In the genomic region with DNA sequence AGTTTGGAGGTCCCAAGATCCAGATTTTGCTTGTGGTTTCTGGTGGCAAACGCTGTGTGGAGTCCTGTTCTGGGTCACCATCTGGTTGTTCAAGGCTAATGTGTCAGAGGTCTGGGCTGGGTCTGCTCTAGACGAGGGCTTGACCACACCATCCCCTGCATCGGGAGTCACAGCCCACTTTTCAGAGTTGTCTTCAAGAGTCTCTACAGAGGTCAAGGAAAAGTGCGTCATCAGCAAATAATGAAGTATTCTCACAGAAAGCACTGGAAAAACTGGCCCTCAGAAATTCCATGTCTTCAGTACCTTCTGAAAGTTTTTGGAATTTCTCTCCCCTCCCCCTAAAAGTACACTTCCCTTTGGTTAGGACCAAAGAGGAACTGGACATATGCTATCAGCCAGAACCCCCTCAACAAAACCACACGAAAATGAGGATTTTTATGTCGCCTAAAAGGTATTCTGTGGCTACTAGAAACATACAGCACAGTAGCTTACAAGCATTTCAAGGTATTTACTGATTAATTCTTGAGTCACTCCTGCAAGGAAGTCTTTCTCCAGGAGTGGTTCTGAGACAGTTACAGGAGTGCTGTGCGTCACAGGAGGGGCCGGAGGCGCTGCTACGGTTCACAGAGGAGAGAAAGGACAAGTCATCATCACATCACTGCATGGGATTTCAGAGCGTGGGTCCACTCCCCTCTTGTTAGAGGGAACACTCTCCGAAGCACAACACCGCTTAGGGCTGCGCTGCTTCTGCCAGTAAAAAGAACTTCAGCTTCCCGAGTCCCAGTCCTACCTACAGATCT, we compare ENCODE assay signal across 10 cellular contexts. TPM values are rescaled to one million over a fixed set of nuclear protein-coding genes. Genes with fewer than 3 reads are reported as not detected.
DNase-seq lines count a peak whose midpoint lies in the region; ATAC-seq, FAIRE-seq and TF ChIP-seq lines count a peak whose summit lies in the region.
"Had no signal": no experiment of that assay in that cellular context is flagged by ENCODE, and none has a peak within 500 bp of the region (broad histone marks: within the 10 kb centered on the region; RNA-seq: fewer than 3 reads in every experiment).

No MANE protein-coding gene starts in this region.

- DNase-seq in AG10803 (ENCODE audit: low read depth) (peak; percentile 53), memory B cell (ENCODE audit: low spot score in 2 of 2) (no peak), GM12892 (ENCODE audit: insufficient read length) (no peak), GM19238 (ENCODE audit: insufficient read length, low spot score) (no peak), coronary artery (ENCODE audit: low spot score) (no peak), retina (no peak)
- DNase-seq in activated naive CD8-positive, alpha-beta T cell treated with anti-CD3 and anti-CD28 coated beads for 36 hours = no peak
- DNase-seq: left cardiac atrium; stimulated activated CD4-positive, alpha-beta T cell treated with anti-CD3 and anti-CD28 coated beads, Interleukin-1b, Interleukin-23, amount 100 ng/mL, for 48 hours had no signal

- POLR2A ChIA-PET in HEK293 (lab: Yijun Ruan, JAX) = no interaction called here

- H3K36me3 Mint-ChIP-seq in activated naive CD8-positive, alpha-beta T cell treated with anti-CD3 and anti-CD28 coated beads for 36 hours = peaks cover 26% of the 10 kb centered on the region
- H3K36me3 Mint-ChIP-seq in memory B cell = peaks cover 25% of the 10 kb centered on the region

- peak overlapping the region; percentile 40 for H3K27ac Mint-ChIP-seq in activated naive CD8-positive, alpha-beta T cell treated with anti-CD3 and anti-CD28 coated beads for 36 hours
- H3K27ac Mint-ChIP-seq in memory B cell = peak overlapping the region; percentile 28

- no peak for ATAC-seq in memory B cell (ENCODE audit: low read depth)
- ATAC-seq: left cardiac atrium had no signal

- TF ChIP-seq CTCF in AG10803 (conservative IDR thresholded peaks at IDR 0.05; ENCODE audit: low read length) (no peak), HEK293 (tag by site-specific recombination; IDR thresholded peaks at IDR 0.05) (no peak), coronary artery (IDR thresholded peaks at IDR 0.05) (no peak)

- CTCF ChIA-PET in HEK293 (lab: Yijun Ruan, JAX) = interaction anchor here (1.2 kb wide), 1 partner anchor 35 kb away, joined by 4 read pairs; the partner anchor contains the start of gene RAD52

- H3K9me3 Mint-ChIP-seq in activated naive CD8-positive, alpha-beta T cell treated with anti-CD3 and anti-CD28 coated beads for 36 hours = no peaks in the 10 kb centered on the region
- no peaks in the 10 kb centered on the region for H3K9me3 Mint-ChIP-seq in memory B cell

- no peaks in the 10 kb centered on the region for H3K27me3 Mint-ChIP-seq in activated naive CD8-positive, alpha-beta T cell treated with anti-CD3 and anti-CD28 coated beads for 36 hours
- no peaks in the 10 kb centered on the region for H3K27me3 Mint-ChIP-seq in memory B cell

- H3K27ac ChIP-seq in HEK293 (ENCODE audit: extremely low read depth, low read depth, low read length) = 0 out of 2 replicates have a peak overlapping the region, but pooled peaks have one; percentile 24
- H3K27ac ChIP-seq in coronary artery = no peak overlapping the region

- H3K4me1 Mint-ChIP-seq in activated naive CD8-positive, alpha-beta T cell treated with anti-CD3 and anti-CD28 coated beads for 36 hours = peaks cover 16% of the 10 kb centered on the region
- peaks cover 10% of the 10 kb centered on the region for H3K4me1 Mint-ChIP-seq in memory B cell

- H3K4me1 ChIP-seq in HEK293 (ENCODE audit: control insufficient read depth, insufficient read depth, low read length) = no peaks in the 10 kb centered on the region

- H3K4me3 ChIP-seq in AG10803 (ENCODE audit: low read length) (no peak overlapping the region), HEK293 (ENCODE audit: low read depth, low read length) (no peak overlapping the region), coronary artery (no peak overlapping the region)

- FAIRE-seq in GM12892 (lab: Jason Lieb, UNC) = no peak

- H3K36me3 ChIP-seq in HEK293 (ENCODE audit: control insufficient read depth in 2 of 2, insufficient read depth in 1 of 2, low read length in 2 of 2) = peaks cover 54 to 94% of the 10 kb centered on the region in 2 experiments

- H3K4me3 Mint-ChIP-seq in activated naive CD8-positive, alpha-beta T cell treated with anti-CD3 and anti-CD28 coated beads for 36 hours = no peak overlapping the region
- H3K4me3 Mint-ChIP-seq in memory B cell = no peak overlapping the region

- no peaks in the 10 kb centered on the region for H3K9me3 ChIP-seq in HEK293 (ENCODE audit: control insufficient read depth, insufficient read depth, low read depth, low read length)

- TF ChIP-seq POLR2A in GM12892 (IDR thresholded peaks at IDR 0.05; ENCODE audit: low read depth, low read length) = no peak

TF ChIP-seq in HEK293, 187 proteins besides CTCF, POLR2A, EP300 and RAD21:
- TF ChIP-seq ZNF23 (tag by site-specific recombination; IDR thresholded peaks at IDR 0.05; ENCODE audit: borderline replicate concordance) = no peak
- TF ChIP-seq ZNF132 (tag by site-specific recombination; IDR thresholded peaks at IDR 0.05; ENCODE audit: borderline replicate concordance) = no peak
- TF ChIP-seq ZBTB20 (tag by site-specific recombination; IDR thresholded peaks at IDR 0.05) = no peak
- TF ChIP-seq, protein P1, sequence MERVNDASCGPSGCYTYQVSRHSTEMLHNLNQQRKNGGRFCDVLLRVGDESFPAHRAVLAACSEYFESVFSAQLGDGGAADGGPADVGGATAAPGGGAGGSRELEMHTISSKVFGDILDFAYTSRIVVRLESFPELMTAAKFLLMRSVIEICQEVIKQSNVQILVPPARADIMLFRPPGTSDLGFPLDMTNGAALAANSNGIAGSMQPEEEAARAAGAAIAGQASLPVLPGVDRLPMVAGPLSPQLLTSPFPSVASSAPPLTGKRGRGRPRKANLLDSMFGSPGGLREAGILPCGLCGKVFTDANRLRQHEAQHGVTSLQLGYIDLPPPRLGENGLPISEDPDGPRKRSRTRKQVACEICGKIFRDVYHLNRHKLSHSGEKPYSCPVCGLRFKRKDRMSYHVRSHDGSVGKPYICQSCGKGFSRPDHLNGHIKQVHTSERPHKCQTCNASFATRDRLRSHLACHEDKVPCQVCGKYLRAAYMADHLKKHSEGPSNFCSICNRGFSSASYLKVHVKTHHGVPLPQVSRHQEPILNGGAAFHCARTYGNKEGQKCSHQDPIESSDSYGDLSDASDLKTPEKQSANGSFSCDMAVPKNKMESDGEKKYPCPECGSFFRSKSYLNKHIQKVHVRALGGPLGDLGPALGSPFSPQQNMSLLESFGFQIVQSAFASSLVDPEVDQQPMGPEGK (tag by site-specific recombination; IDR thresholded peaks at IDR 0.05) = no peak
- TF ChIP-seq ZNF658 (tag by site-specific recombination; IDR thresholded peaks at IDR 0.05) = no peak
- no peak for TF ChIP-seq KLF8 (tag by site-specific recombination; IDR thresholded peaks at IDR 0.05)
- no peak for TF ChIP-seq MYNN (tag by site-specific recombination; IDR thresholded peaks at IDR 0.05; ENCODE audit: borderline replicate concordance)
- TF ChIP-seq ZNF394 (tag by site-specific recombination; IDR thresholded peaks at IDR 0.05; ENCODE audit: borderline replicate concordance) = no peak
- no peak for TF ChIP-seq ZNF10 (tag by site-specific recombination; IDR thresholded peaks at IDR 0.05)
- TF ChIP-seq ZNF114 (tag by site-specific recombination; IDR thresholded peaks at IDR 0.05) = no peak
- no peak for TF ChIP-seq ZNF473 (tag by site-specific recombination; IDR thresholded peaks at IDR 0.05)
- TF ChIP-seq SETDB1 (IDR thresholded peaks at IDR 0.05; ENCODE audit: insufficient read length, low read length) = no peak
- TF ChIP-seq ZNF626 (tag by site-specific recombination; IDR thresholded peaks at IDR 0.05) = no peak
- no peak for TF ChIP-seq ZNF596 (tag by site-specific recombination; IDR thresholded peaks at IDR 0.05)
- no peak for TF ChIP-seq ZNF239 (tag by site-specific recombination; IDR thresholded peaks at IDR 0.05)
- no peak for TF ChIP-seq ZNF133 (tag by site-specific recombination; IDR thresholded peaks at IDR 0.05)
- no peak for TF ChIP-seq ZNF274 (IDR thresholded peaks at IDR 0.05; ENCODE audit: low read length)
- TF ChIP-seq ZNF274 (tag by site-specific recombination; IDR thresholded peaks at IDR 0.05; ENCODE audit: borderline replicate concordance) = no peak
- no peak for TF ChIP-seq SP2 (tag by site-specific recombination; IDR thresholded peaks at IDR 0.05)
- no peak for TF ChIP-seq ZEB2 (tag by site-specific recombination; IDR thresholded peaks at IDR 0.05)

RNA-seq across cellular contexts. Expression of gene RAD52, which starts 35.4 kb away (rescaled TPM):
- total RNA-seq in activated naive CD8-positive, alpha-beta T cell treated with anti-CD3 and anti-CD28 coated beads for 36 hours = 10 to 100 TPM; 11.2 to 11.4 TPM
- 7.6 TPM for polyA plus RNA-seq in GM12892 (2012; ENCODE audit: missing spikeins)
